ENCODE assay signal across 22 cellular contexts in genomic region chr5:19837536-19838179, GRCh38.
DNase-seq lines count a peak whose midpoint lies in the region; TF ChIP-seq lines count a peak whose summit lies in the region.
"Had no signal": no experiment of that assay in that cellular context is flagged by ENCODE, and none has a peak within 500 bp of the region (broad histone marks: within the 10 kb centered on the region; RNA-seq: fewer than 3 reads in every experiment).

No MANE protein-coding gene starts in this region.

- H3K4me2 ChIP-seq in OCI-LY7 (ENCODE audit: low read length): no peak overlapping the region
- H3K4me2 ChIP-seq: neural progenitor cell had no signal

- no peaks in the 10 kb centered on the region for H3K36me3 ChIP-seq in OCI-LY7 (ENCODE audit: insufficient read depth, low read length)
- no peaks in the 10 kb centered on the region for H3K36me3 ChIP-seq in ascending aorta
- H3K36me3 ChIP-seq: neural progenitor cell, spleen had no signal

- POLR2A ChIA-PET in OCI-LY7 (lab: Charles Lee): no interaction called here

- no peaks in the 10 kb centered on the region for H4K20me1 ChIP-seq in OCI-LY7 (ENCODE audit: insufficient read depth, low read length)

- H3K27me3 ChIP-seq in ascending aorta: no peaks in the 10 kb centered on the region
- H3K27me3 ChIP-seq: dorsolateral prefrontal cortex, neural progenitor cell, spleen had no signal

- no peaks in the 10 kb centered on the region for H3K4me1 ChIP-seq in OCI-LY7 (ENCODE audit: insufficient read depth, low read length, poor library complexity, severe bottlenecking)
- H3K4me1 ChIP-seq in ascending aorta: no peaks in the 10 kb centered on the region
- H3K4me1 ChIP-seq: neural progenitor cell, spleen had no signal

- H3K27ac ChIP-seq in OCI-LY7 (ENCODE audit: low read depth, low read length, poor library complexity, severe bottlenecking): no peak overlapping the region
- H3K27ac ChIP-seq in ascending aorta: no peak overlapping the region
- H3K27ac ChIP-seq: neural progenitor cell, spleen had no signal

- no peak overlapping the region for H3K4me3 ChIP-seq in astrocyte of the cerebellum (ENCODE audit: low read depth, low read length)
- no peak overlapping the region for H3K4me3 ChIP-seq in OCI-LY7 (ENCODE audit: low read depth, low read length, poor library complexity, severe bottlenecking)
- H3K4me3 ChIP-seq in ascending aorta: no peak overlapping the region
- H3K4me3 ChIP-seq: dorsolateral prefrontal cortex, neural progenitor cell, spleen had no signal

- TF ChIP-seq CTCF in astrocyte of the cerebellum (IDR thresholded peaks at IDR 0.05; ENCODE audit: low read depth, low read length, missing control alignments) (no peak), OCI-LY7 (conservative IDR thresholded peaks at IDR 0.05; ENCODE audit: low read length) (no peak), ascending aorta (IDR thresholded peaks at IDR 0.05) (no peak)

- H3K9me3 ChIP-seq in OCI-LY7 (ENCODE audit: low read length) (no peaks in the 10 kb centered on the region), ascending aorta (peaks cover 0 to 4% of the 10 kb centered on the region in 2 donors)

- no peaks in the 10 kb centered on the region for H3K79me2 ChIP-seq in OCI-LY7 (ENCODE audit: insufficient read depth, low read depth, low read length)

- no peak overlapping the region for H2AFZ ChIP-seq in OCI-LY7 (ENCODE audit: low read length)
- H2AFZ ChIP-seq: neural progenitor cell had no signal

- peak; percentile 50 for DNase-seq in EH (ENCODE audit: low read depth)
- peak; percentile 55 for DNase-seq in LHCN-M2 (ENCODE audit: low read depth)
- peak; percentile 80 for DNase-seq in astrocyte of the cerebellum (ENCODE audit: low read depth)
- peak; percentile 52 for DNase-seq in occipital lobe (lab: John Stamatoyannopoulos, UW)
- DNase-seq in OCI-LY7 (ENCODE audit: low spot score): no peak
- no peak for DNase-seq in NCI-H146 (lab: John Stamatoyannopoulos, UW)
- DNase-seq in ascending aorta (ENCODE audit: low spot score in 2 of 2): no peak
- no peak for DNase-seq in activated naive CD4-positive, alpha-beta T cell treated with Interleukin-2 at 50 U/mL for 16 hours
- DNase-seq: activated CD4-positive, alpha-beta T cell treated with anti-CD3 and anti-CD28 coated beads for 48 hours; activated CD8-positive, alpha-beta memory T cell treated with anti-CD3 and anti-CD28 coated beads, Interleukin-2, amount 10 ng/mL, durations not matched to agents 7 days and 5 days; activated naive CD8-positive, alpha-beta T cell treated with anti-CD3 and anti-CD28 coated beads, Interleukin-2, amount 50 U/mL, for 24 hours; CD8-positive, alpha-beta T cell; DMS79; NCI-H2029; NCI-H526; PC-3; SIG-M5; spleen; stimulated activated CD8-positive, alpha-beta memory T cell treated with anti-CD3 and anti-CD28 coated beads, Interleukin-4, amount 100 ng/mL, for 48 hours; T-cell had no signal

- no peaks in the 10 kb centered on the region for H3K9me2 ChIP-seq in OCI-LY7 (ENCODE audit: insufficient read depth, low read length)

- in situ Hi-C loops in astrocyte of the cerebellum (cut with HindIII; ENCODE audit: low sequenced_read_pairs): no loop called here

- BruUV-seq in OCI-LY7 (replicated peaks; lab: Mats Ljungman, UMichigan): no TSS peak

- CTCF ChIA-PET in OCI-LY7 (lab: Charles Lee; ENCODE audit: unreplicated experiment): no interaction called here

- intact Hi-C loops in OCI-LY7 (cut with micrococcal nuclease; ENCODE audit: unreplicated experiment): no loop called here
- intact Hi-C loops in ascending aorta (cut with DNase I): no loop called here

Comparison
In these comparisons a context has a peak if more than half of its experiments do, and no peak if none do; other contexts are left out.
1. DNase-seq: peak in EH (single experiment), LHCN-M2 (single experiment), astrocyte of the cerebellum (single experiment) and occipital lobe (single experiment); none in OCI-LY7 (single experiment), NCI-H146 (single experiment), ascending aorta (0 of 2) and activated naive CD4-positive, alpha-beta T cell treated with Interleukin-2 at 50 U/mL for 16 hours (single experiment).